Comparison of ENCODE assay signal across 9 cellular contexts in the genomic region with DNA sequence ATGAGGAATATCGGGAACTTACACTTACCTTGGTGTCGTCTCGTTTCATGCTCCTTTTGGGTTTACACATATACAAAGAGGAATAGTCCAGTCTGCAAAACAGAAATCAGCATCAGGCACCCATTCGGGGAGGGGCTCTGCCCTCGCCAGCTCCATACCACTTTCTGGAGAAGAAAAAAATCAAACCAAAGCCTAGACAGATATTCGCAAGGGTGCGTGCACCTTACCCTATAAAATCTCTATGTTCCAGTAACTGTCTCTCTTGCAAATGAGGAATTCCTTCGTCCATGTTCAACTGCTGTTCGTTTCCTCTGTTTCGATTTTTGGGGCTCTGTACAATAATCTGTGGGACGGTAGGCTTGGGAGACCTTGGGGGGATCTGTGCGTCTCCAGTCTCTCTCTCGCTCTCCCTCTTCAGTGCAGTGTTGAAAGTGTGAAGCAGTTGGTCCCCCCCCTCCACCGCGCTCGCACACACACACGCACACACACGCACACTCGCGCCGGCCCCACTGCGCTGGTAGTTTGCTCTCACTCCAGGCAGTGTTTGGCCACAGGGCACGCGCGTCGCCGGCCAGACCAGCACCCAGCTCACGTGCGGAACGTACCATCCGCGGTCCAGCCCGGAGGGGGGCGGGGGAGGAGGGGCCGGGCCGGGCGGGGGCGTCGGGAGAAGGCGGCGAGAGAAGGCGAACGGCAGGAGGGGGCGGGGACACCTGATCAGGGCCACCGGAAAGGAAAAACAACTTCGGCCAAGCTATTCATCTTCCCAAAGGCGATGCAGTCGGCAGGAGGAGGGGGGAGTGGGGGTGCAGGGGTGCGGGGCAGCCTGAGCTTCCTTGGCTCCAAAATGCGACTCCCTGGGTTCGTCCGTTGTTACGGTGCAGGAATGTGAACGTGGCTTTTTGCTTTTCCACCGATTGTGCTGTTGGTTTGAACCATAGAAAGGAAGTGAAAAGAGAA. TPM values are rescaled to one million over a fixed set of nuclear protein-coding genes. Genes with fewer than 3 reads are reported as not detected.
DNase-seq lines count a peak whose midpoint lies in the region; ATAC-seq, FAIRE-seq and TF ChIP-seq lines count a peak whose summit lies in the region.
"Had no signal": no experiment of that assay in that cellular context is flagged by ENCODE, and none has a peak within 500 bp of the region (broad histone marks: within the 10 kb centered on the region; RNA-seq: fewer than 3 reads in every experiment).

TSS of gene BHLHE41 (minus strand) at position 547 of the 960 bp plus-strand sequence. CDS start at position 289, 258 bp downstream.

- H3K36me3 ChIP-seq in HCT116 (ENCODE audit: control insufficient read depth in 1 of 2, insufficient read depth in 2 of 2, low read length in 2 of 2) (no peaks in the 10 kb centered on the region), endothelial cell of umbilical vein (ENCODE audit: control insufficient read depth in 2 of 2, extremely low read depth in 1 of 2, insufficient read depth in 2 of 2, low read length in 2 of 2) (no peaks in the 10 kb centered on the region), mesenchymal stem cell (ENCODE audit: control insufficient read depth in 1 of 2, insufficient read depth in 2 of 2, low read depth in 1 of 2, low read length in 2 of 2) (no peaks in the 10 kb centered on the region), testis (ENCODE audit: low read depth, missing control alignments) (no peaks in the 10 kb centered on the region)

- dilution Hi-C loops in endothelial cell of umbilical vein (cut with MboI; ENCODE audit: extremely low pct_ligation_motif_present, low sequenced_read_pairs) = no loop called here

- TF ChIP-seq CTCF in HCT116 (IDR thresholded peaks at IDR 0.05 in 2 of 3, conservative IDR thresholded peaks at IDR 0.05 in 1 of 3; ENCODE audit: borderline replicate concordance in 1 of 3, insufficient read depth in 1 of 3, low read depth in 2 of 3, low read length in 2 of 3) (no peak), endothelial cell of umbilical vein (IDR thresholded peaks at IDR 0.05; ENCODE audit: extremely low read depth in 1 of 2, insufficient read depth in 1 of 2, low read depth in 1 of 2, low read length in 2 of 2) (no peak), testis (IDR thresholded peaks at IDR 0.05) (no peak)

- peaks cover 11% of the 10 kb centered on the region; the same call in 1 of the 2 replicates for H3K27me3 ChIP-seq in HCT116 (ENCODE audit: insufficient read depth, low read length)
- peaks cover 30 to 50% of the 10 kb centered on the region in 2 experiments for H3K27me3 ChIP-seq in endothelial cell of umbilical vein (ENCODE audit: control insufficient read depth in 2 of 2, insufficient read depth in 2 of 2, low read length in 2 of 2)
- H3K27me3 ChIP-seq in mesenchymal stem cell (ENCODE audit: control insufficient read depth in 1 of 2, insufficient read depth in 1 of 2, low read length in 2 of 2) = no peaks in the 10 kb centered on the region
- no peaks in the 10 kb centered on the region for H3K27me3 ChIP-seq in testis

- peaks cover 84% of the 10 kb centered on the region for H3K27me3 Mint-ChIP-seq in T-helper 2 cell treated with Interferon-gamma antibody and Interleukin-4, amounts not matched to agents 5 μg/mL and 100 μg/mL, for 36 hours (ENCODE audit: low read depth)

- peak within 1 kb of the TSS; percentile 92 for H4K91ac ChIP-seq in mesenchymal stem cell (ENCODE audit: low read length)

- intact Hi-C loops in HCT116 (cut with micrococcal nuclease) = loop anchor here (10.0 kb wide), 1 partner anchor 180 kb away; no protein-coding TSS in a partner anchor
- intact Hi-C loops in endothelial cell of umbilical vein (cut with micrococcal nuclease) = loop anchor here (5.0 to 10.0 kb wide), 3 partner anchors 73 to 400 kb away; partner anchors contain the start of gene SSPN
- intact Hi-C loops in testis (cut with DNase I; ENCODE audit: low total_unique reads) = no loop called here

- H3K4ac ChIP-seq in mesenchymal stem cell (ENCODE audit: low read depth in 1 of 2, low read length in 2 of 2) = peak within 1 kb of the TSS; percentile 59 to 81

- peak within 1 kb of the TSS; percentile 71 for H2BK120ac ChIP-seq in mesenchymal stem cell (ENCODE audit: low read depth, low read length)

- CTCF ChIA-PET in HCT116 (lab: Charles Lee) = interaction anchor here (1.2 to 2.3 kb wide), 2 partner anchors 10 to 527 kb away, joined by 4 to 7 read pairs; no protein-coding TSS in a partner anchor
- CTCF ChIA-PET in endothelial cell of umbilical vein (lab: Charles Lee) = interaction anchor here (0.7 to 4.4 kb wide), 11 partner anchors 9 to 577 kb away, joined by 3 to 24 read pairs (median 3); partner anchors contain the start of gene SSPN

- H3K14ac ChIP-seq in mesenchymal stem cell (ENCODE audit: low read length in 2 of 2) = peak within 1 kb of the TSS in 1 of 2 experiments; percentile 92

- RAD21 ChIA-PET in HCT116 (lab: Charles Lee; ENCODE audit: low non-redundant PET in 1 of 2, low total read pairs in 2 of 2, uncharacterized antibody in 2 of 2, unreplicated experiment in 2 of 2) = interaction anchor here in 1 of 2 experiments (0.6 kb wide), 1 partner anchor 76 kb away, joined by 4 read pairs; no protein-coding TSS in a partner anchor

- H3K27ac Mint-ChIP-seq in T-helper 2 cell treated with Interferon-gamma antibody and Interleukin-4, amounts not matched to agents 5 μg/mL and 100 μg/mL, for 36 hours = no peak within 1 kb of the TSS

- no peaks in the 10 kb centered on the region for H3K9me3 ChIP-seq in HCT116 (ENCODE audit: control insufficient read depth in 1 of 2, insufficient read depth in 1 of 2, low read depth in 1 of 2, low read length in 2 of 2)
- no peaks in the 10 kb centered on the region for H3K9me3 ChIP-seq in endothelial cell of umbilical vein (replicated peaks; ENCODE audit: control insufficient read depth, insufficient read depth, low read length)
- H3K9me3 ChIP-seq in mesenchymal stem cell (ENCODE audit: control insufficient read depth, low read length) = no peaks in the 10 kb centered on the region
- no peaks in the 10 kb centered on the region for H3K9me3 ChIP-seq in testis

- peak within 1 kb of the TSS; percentile 80 for H3K4me3 Mint-ChIP-seq in T-helper 2 cell treated with Interferon-gamma antibody and Interleukin-4, amounts not matched to agents 5 μg/mL and 100 μg/mL, for 36 hours

- peak within 1 kb of the TSS; percentile 93 for H2BK5ac ChIP-seq in mesenchymal stem cell (ENCODE audit: low read depth, low read length, poor library complexity, severe bottlenecking)

- peak; percentile 71 for DNase-seq in CD1c-positive myeloid dendritic cell (ENCODE audit: extremely low spot score)
- no peak for DNase-seq in HCT116 (ENCODE audit: low read depth, low spot score)
- no peak for DNase-seq in T-helper 2 cell treated with Interferon-gamma antibody and Interleukin-4, amounts not matched to agents 5 μg/mL and 100 μg/mL, for 36 hours (ENCODE audit: low spot score)
- peak; percentile 23 for DNase-seq in endothelial cell of umbilical vein (ENCODE audit: low read depth, low spot score)
- peak; percentile 64 for DNase-seq in mesenchymal stem cell
- peak; percentile 90 for DNase-seq in testis

- 6% methylated on average over 20 of the region's 55 CpGs for WGBS in mesenchymal stem cell
- WGBS in testis, 2 donors = 1 to 4% methylated on average over 40 to 55 of the region's 55 CpGs

- H3K36me3 Mint-ChIP-seq in T-helper 2 cell treated with Interferon-gamma antibody and Interleukin-4, amounts not matched to agents 5 μg/mL and 100 μg/mL, for 36 hours (ENCODE audit: low read depth) = no peaks in the 10 kb centered on the region

- TF ChIP-seq RAD21 in HCT116 (IDR thresholded peaks at IDR 0.05; ENCODE audit: low read depth) = no peak

- no peak for FAIRE-seq in endothelial cell of umbilical vein (lab: Jason Lieb, UNC)

- POLR2A ChIA-PET in HCT116 (lab: Charles Lee) = interaction anchor here (0.6 to 1.5 kb wide), 4 partner anchors 15 to 1255 kb away, joined by 3 to 4 read pairs (median 4); no protein-coding TSS in a partner anchor
- POLR2A ChIA-PET in endothelial cell of umbilical vein (lab: Charles Lee) = no interaction called here

- H4K20me1 ChIP-seq in HCT116 (ENCODE audit: insufficient read depth) = no peaks in the 10 kb centered on the region
- H4K20me1 ChIP-seq in endothelial cell of umbilical vein (replicated peaks; ENCODE audit: control insufficient read depth, extremely low read depth, insufficient read depth, low read length) = no peaks in the 10 kb centered on the region

- TSS peak; percentile 84 for BruUV-seq in HCT116 (replicated peaks; lab: Mats Ljungman, UMichigan)
- no TSS peak for BruUV-seq in endothelial cell of umbilical vein (replicated peaks; lab: Mats Ljungman, UMichigan)

- peak within 1 kb of the TSS; percentile 89 to 93 for H2BK12ac ChIP-seq in mesenchymal stem cell (ENCODE audit: low read length in 2 of 2)

- TF ChIP-seq POLR2A in HCT116 (IDR thresholded peaks at IDR 0.05; ENCODE audit: borderline replicate concordance, extremely low read depth, insufficient read depth, insufficient read length) = no peak
- TF ChIP-seq POLR2A in endothelial cell of umbilical vein (IDR thresholded peaks at IDR 0.05; ENCODE audit: low read depth, low read length) = no peak
- TF ChIP-seq POLR2A in testis (IDR thresholded peaks at IDR 0.05) = no peak

- H3K27ac ChIP-seq in HCT116 (ENCODE audit: low read depth, low read length) (peak within 1 kb of the TSS; percentile 73), endothelial cell of umbilical vein (ENCODE audit: insufficient read depth, low read depth, low read length) (no peak within 1 kb of the TSS), mesenchymal stem cell (ENCODE audit: low read length, poor library complexity, severe bottlenecking) (peak within 1 kb of the TSS; percentile 90), testis (peak within 1 kb of the TSS; percentile 90 to 93)

- no peak within 1 kb of the TSS for H2AK5ac ChIP-seq in mesenchymal stem cell (ENCODE audit: low read length, severe bottlenecking)

- peak within 1 kb of the TSS in 1 of 2 experiments; percentile 77 for H3K23ac ChIP-seq in mesenchymal stem cell (ENCODE audit: low read length in 2 of 2)

- peak within 1 kb of the TSS; percentile 96 for H3K4me2 ChIP-seq in HCT116 (ENCODE audit: low read length)
- H3K4me2 ChIP-seq in endothelial cell of umbilical vein (ENCODE audit: insufficient read depth, low read length) = peak within 1 kb of the TSS; percentile 95
- peak within 1 kb of the TSS; percentile 99 for H3K4me2 ChIP-seq in mesenchymal stem cell (ENCODE audit: low read length, poor library complexity, severe bottlenecking)

- peak within 1 kb of the TSS; percentile 14 for H2AFZ ChIP-seq in HCT116 (ENCODE audit: low read depth, low read length, poor library complexity, severe bottlenecking)
- H2AFZ ChIP-seq in endothelial cell of umbilical vein (ENCODE audit: low read depth, low read length) = peak within 1 kb of the TSS; percentile 60
- H2AFZ ChIP-seq in mesenchymal stem cell (ENCODE audit: low read depth, low read length) = peak within 1 kb of the TSS; percentile 91

- no peaks in the 10 kb centered on the region for H3K9me1 ChIP-seq in endothelial cell of umbilical vein (replicated peaks; ENCODE audit: control insufficient read depth, extremely low read depth, insufficient read depth, low read length)

- ATAC-seq in HCT116 (peak; percentile 4; the same call in 1 of the 2 replicates), HG03442 (IDR thresholded peaks at IDR 0.05; ENCODE audit: unreplicated experiment) (no peak), GM21825 (IDR thresholded peaks at IDR 0.05; ENCODE audit: unreplicated experiment) (no peak)

- H2BK15ac ChIP-seq in mesenchymal stem cell (ENCODE audit: low read depth, poor library complexity, severe bottlenecking) = peak within 1 kb of the TSS; percentile 89

- H3K4me1 ChIP-seq in HCT116 (ENCODE audit: control insufficient read depth in 1 of 2, insufficient read depth in 2 of 2, low read length in 2 of 2) = peaks cover 14 to 42% of the 10 kb centered on the region in 2 experiments
- H3K4me1 ChIP-seq in endothelial cell of umbilical vein (ENCODE audit: control insufficient read depth, extremely low read depth, insufficient read depth, low read length) = peaks cover 23% of the 10 kb centered on the region
- H3K4me1 ChIP-seq in mesenchymal stem cell (ENCODE audit: control insufficient read depth, insufficient read depth, low read depth, low read length) = peaks cover 5% of the 10 kb centered on the region
- H3K4me1 ChIP-seq in testis = peaks cover 12% of the 10 kb centered on the region

- H3K9me2 ChIP-seq in HCT116 (ENCODE audit: insufficient read depth) = no peaks in the 10 kb centered on the region

- H3K79me2 ChIP-seq in HCT116 (ENCODE audit: insufficient read depth, low read length) = no peaks in the 10 kb centered on the region
- H3K79me2 ChIP-seq in endothelial cell of umbilical vein (ENCODE audit: control insufficient read depth, insufficient read depth, low read length) = no peaks in the 10 kb centered on the region

- H3K18ac ChIP-seq in mesenchymal stem cell (ENCODE audit: low read depth in 1 of 2, low read length in 2 of 2) = peak within 1 kb of the TSS; percentile 94 to 98

- H3K9ac ChIP-seq in HCT116 (ENCODE audit: low read length) (peak within 1 kb of the TSS; percentile 72), endothelial cell of umbilical vein (replicated peaks; ENCODE audit: extremely low read depth, insufficient read depth, low read length) (peak within 1 kb of the TSS; percentile 21), mesenchymal stem cell (ENCODE audit: low read length) (peak within 1 kb of the TSS; percentile 98)

- H4K8ac ChIP-seq in mesenchymal stem cell (ENCODE audit: low read length) = peak within 1 kb of the TSS; percentile 85

- peaks cover 22% of the 10 kb centered on the region for H3K4me1 Mint-ChIP-seq in T-helper 2 cell treated with Interferon-gamma antibody and Interleukin-4, amounts not matched to agents 5 μg/mL and 100 μg/mL, for 36 hours (ENCODE audit: low read depth)

- H3K4me3 ChIP-seq in HCT116 (replicated peaks in 1 of 2; ENCODE audit: low read depth in 1 of 2, low read length in 2 of 2) = peak within 1 kb of the TSS; percentile 50 to 66
- H3K4me3 ChIP-seq in endothelial cell of umbilical vein (replicated peaks in 1 of 3; ENCODE audit: insufficient read depth in 1 of 3, low read depth in 1 of 3, low read length in 3 of 3) = peak within 1 kb of the TSS; percentile 39 to 64 (median 49)
- H3K4me3 ChIP-seq in mesenchymal stem cell (ENCODE audit: insufficient read depth in 1 of 2, low read depth in 1 of 2, low read length in 2 of 2) = peak within 1 kb of the TSS; percentile 79 to 91
- peak within 1 kb of the TSS; percentile 73 to 82 for H3K4me3 ChIP-seq in testis

- peaks cover 2% of the 10 kb centered on the region for H3K79me1 ChIP-seq in mesenchymal stem cell (replicated peaks; ENCODE audit: low read length, poor library complexity, severe bottlenecking)

- no peaks in the 10 kb centered on the region for H3K9me3 Mint-ChIP-seq in T-helper 2 cell treated with Interferon-gamma antibody and Interleukin-4, amounts not matched to agents 5 μg/mL and 100 μg/mL, for 36 hours

RNA-seq across cellular contexts. Expression of gene BHLHE41, which starts in this region (rescaled TPM):
- 4.7 TPM for total RNA-seq in HCT116 (2021; ENCODE audit: unreplicated experiment)
- 1.7 and 2.5 TPM in 2 replicates for polyA plus RNA-seq in HCT116 (2012)
- 0.07 and 0.24 TPM in 2 replicates for total RNA-seq in endothelial cell of umbilical vein
- polyA plus RNA-seq in endothelial cell of umbilical vein = 0.03 and 0.12 TPM in 2 replicates
- polyA plus RNA-seq in endothelial cell of umbilical vein (2011; cell fraction: cytosol; rRNA removed) = 0.04 and 0.06 TPM in 2 replicates
- polyA plus RNA-seq in endothelial cell of umbilical vein (2011; cell fraction: nucleus; rRNA removed) = 0.04 TPM in 1 of 2 replicates, not detected in the other
- 0.59 and 0.85 TPM in 2 replicates for polyA plus RNA-seq in endothelial cell of umbilical vein (2012)
- not detected in 2 replicates for polyA minus RNA-seq in endothelial cell of umbilical vein
- polyA minus RNA-seq in endothelial cell of umbilical vein (2011; cell fraction: cytosol; rRNA and poly(A)+ RNA removed) = not detected
- not detected in 2 replicates for polyA minus RNA-seq in endothelial cell of umbilical vein (2011; cell fraction: nucleus; rRNA and poly(A)+ RNA removed)
- polyA plus RNA-seq in mesenchymal stem cell (2013, experiment 1 of 2) = 10.1 TPM
- polyA plus RNA-seq in mesenchymal stem cell (2013, experiment 2 of 2) = 9.7 TPM
- total RNA-seq in testis = 10 to 100 TPM; 13.9 to 23.8 TPM
- 10.0 TPM for polyA plus RNA-seq in testis (ENCODE audit: insufficient read depth, low read depth, low replicate concordance)
- total RNA-seq: T-helper 2 cell treated with Interferon-gamma antibody and Interleukin-4, amounts not matched to agents 100 ng/mL and 5 ng/mL, for 36 hours had no signal

Comparison
In these comparisons a context has a peak if more than half of its experiments do, and no peak if none do; other contexts are left out.
1. Peak in DNase-seq, H3K4me3 ChIP-seq, H3K9ac ChIP-seq and H3K4me2 ChIP-seq in endothelial cell of umbilical vein; RNA of the gene not detected or under 1 TPM.
2. DNase-seq: peak in CD1c-positive myeloid dendritic cell (single experiment), mesenchymal stem cell (single experiment) and testis (single experiment); none in HCT116 (single experiment) and T-helper 2 cell treated with Interferon-gamma antibody and Interleukin-4, amounts not matched to agents 5 μg/mL and 100 μg/mL, for 36 hours (single experiment).
3. H2AFZ ChIP-seq: peak in every context shown above with its lines; median percentile 91 in mesenchymal stem cell; 60 in endothelial cell of umbilical vein; 14 in HCT116.
4. H3K9ac ChIP-seq: peak in every context shown above with its lines; median percentile 98 in mesenchymal stem cell; 72 in HCT116; 21 in endothelial cell of umbilical vein.
5. Peak in every context shown above with its lines, with median percentiles within 50 percentile points of each other: H3K4me2 ChIP-seq and H3K4me3 ChIP-seq.